ENCODE assay signal across 8 cellular contexts in the genomic region with DNA sequence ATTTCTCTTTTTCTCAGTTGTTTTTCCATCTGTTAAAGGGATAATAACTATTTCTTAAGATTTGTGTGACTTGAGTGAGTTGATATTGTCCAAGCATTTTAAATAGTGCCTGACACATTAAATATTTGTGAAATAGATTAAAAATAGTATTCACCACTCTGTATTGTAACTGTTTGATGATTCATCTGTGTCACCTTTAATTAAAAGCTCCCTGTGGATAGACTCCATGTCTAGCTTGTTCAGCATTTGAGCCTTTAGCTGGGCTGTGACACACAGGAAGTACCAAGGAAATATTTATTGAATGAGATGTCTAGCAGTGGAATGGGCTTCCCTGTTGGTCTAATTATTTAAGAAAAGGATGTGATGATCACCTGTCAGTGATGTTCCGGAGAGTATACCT. TPM values are rescaled to one million over a fixed set of nuclear protein-coding genes. Genes with fewer than 3 reads are reported as not detected.
DNase-seq lines count a peak whose midpoint lies in the region; ATAC-seq and TF ChIP-seq lines count a peak whose summit lies in the region.

No MANE protein-coding gene starts in this region.

- ATAC-seq in HG03139 (IDR thresholded peaks at IDR 0.05; ENCODE audit: unreplicated experiment) (no peak), GM21529 (IDR thresholded peaks at IDR 0.05; ENCODE audit: unreplicated experiment) (no peak)

- in situ Hi-C loops in G401 (cut with HindIII; ENCODE audit: low sequenced_read_pairs): no loop called here

- TF ChIP-seq CTCF in retinal pigment epithelial cell (conservative IDR thresholded peaks at IDR 0.05; ENCODE audit: low read depth, low read length): no peak

- peaks cover 17% of the 10 kb centered on the region for H3K4me1 ChIP-seq in endocrine pancreas (ENCODE audit: control insufficient read depth, insufficient read depth, low read length)

- H3K27me3 ChIP-seq in endocrine pancreas (ENCODE audit: control insufficient read depth, insufficient read depth, low read length): no peaks in the 10 kb centered on the region

- peak; percentile 68 for DNase-seq in G401 (ENCODE audit: low spot score)
- peak; percentile 30 for DNase-seq in NCI-H748 (lab: John Stamatoyannopoulos, UW; ENCODE audit: unreplicated experiment)
- DNase-seq in retinal pigment epithelial cell (ENCODE audit: low read depth): peak; percentile 26
- no peak for DNase-seq in iPS-NIHi11 (ENCODE audit: low spot score)
- DNase-seq in stimulated activated CD4-positive, alpha-beta T cell treated with anti-CD3 and anti-CD28 coated beads, Interleukin-2, amount 100 ng/mL, for 48 hours: no peak

- H3K36me3 ChIP-seq in endocrine pancreas (ENCODE audit: control insufficient read depth, insufficient read depth, low read length): no peaks in the 10 kb centered on the region

- H3K4me3 ChIP-seq in endocrine pancreas (ENCODE audit: control insufficient read depth, insufficient read depth, low read length): peak overlapping the region; percentile 93
- no peak overlapping the region for H3K4me3 ChIP-seq in retinal pigment epithelial cell (ENCODE audit: low read length)

- no peaks in the 10 kb centered on the region for H3K9me3 ChIP-seq in endocrine pancreas (ENCODE audit: control insufficient read depth, low read length)

- H3K9ac ChIP-seq in endocrine pancreas (ENCODE audit: control insufficient read depth, insufficient read depth, low read length): no peak overlapping the region

RNA-seq across cellular contexts. Expression of gene GLIPR1L2, which starts 1.8 kb away (rescaled TPM):
- 2.2 TPM in 1 of 2 replicates, not detected in the other for total RNA-seq in G401 (2014; rRNA removed; shearing (Covaris generic))

RNA-seq across cellular contexts. Expression of gene GLIPR1L1, which starts 54.6 kb away (rescaled TPM):
- total RNA-seq in G401 (2014; rRNA removed; shearing (Covaris generic)): not detected in 2 replicates

RNA-seq across cellular contexts. Expression of gene CAPS2, which starts 58.9 kb away (rescaled TPM):
- total RNA-seq in G401 (2014; rRNA removed; shearing (Covaris generic)): 2.4 and 2.5 TPM in 2 replicates

Comparison
In these comparisons a context has a peak if more than half of its experiments do, and no peak if none do; other contexts are left out.
1. DNase-seq: peak in G401 (single experiment), NCI-H748 (single experiment) and retinal pigment epithelial cell (single experiment); none in iPS-NIHi11 (single experiment) and stimulated activated CD4-positive, alpha-beta T cell treated with anti-CD3 and anti-CD28 coated beads, Interleukin-2, amount 100 ng/mL, for 48 hours (0 of 2).